Comparison of ENCODE assay signal across 11 cellular contexts in genomic region chr1:4825841-4826450, GRCh38.
DNase-seq lines count a peak whose midpoint lies in the region; ATAC-seq, FAIRE-seq and TF ChIP-seq lines count a peak whose summit lies in the region.
"Had no signal": no experiment of that assay in that cellular context is flagged by ENCODE, and none has a peak within 500 bp of the region (broad histone marks: within the 10 kb centered on the region; RNA-seq: fewer than 3 reads in every experiment).

No MANE protein-coding gene starts in this region.

- no peak overlapping the region for H2BK120ac ChIP-seq in H1 (replicated peaks; ENCODE audit: low read depth, low read length)

- 0 out of 2 replicates have a peak overlapping the region, but pooled peaks have one; percentile 90 for H2BK20ac ChIP-seq in H1 (ENCODE audit: low read length)

- DNase-seq in DMS53 (lab: John Stamatoyannopoulos, UW) (peak; percentile 36), DMS53 treated with DMSO at 0.1 percent for 48 hours (lab: John Stamatoyannopoulos, UW; ENCODE audit: unreplicated experiment) (no peak), MM.1S (no peak), H1 (ENCODE audit: low read depth in 1 of 2, low spot score in 2 of 2) (peak in 1 of 2 experiments; percentile 7), dermis blood vessel endothelial cell (no peak), SHP77 (lab: John Stamatoyannopoulos, UW) (no peak)
- DNase-seq in stimulated activated effector memory CD8-positive, alpha-beta T cell treated with anti-CD3 and anti-CD28 coated beads, Interleukin-12 subunit alpha, Interleukin-12 subunit beta, amount 100 ng/mL, for 72 hours (ENCODE audit: low spot score in 2 of 2): no peak
- DNase-seq: activated gamma-delta T cell, foreskin fibroblast had no signal

- TF ChIP-seq CTCF in MM.1S (IDR thresholded peaks at IDR 0.05; ENCODE audit: low read length) (peak; percentile 46), H1 (IDR thresholded peaks at IDR 0.05; ENCODE audit: control extremely low read depth in 1 of 3, insufficient read depth in 1 of 3, low read depth in 1 of 3, low read length in 3 of 3) (peak; percentile 10 to 89 (median 82)), parathyroid adenoma (IDR thresholded peaks at IDR 0.05) (peak; percentile 31)

- peak; percentile 88 to 92 for TF ChIP-seq RAD21 in H1 (IDR thresholded peaks at IDR 0.05 in 1 of 2, conservative IDR thresholded peaks at IDR 0.05 in 1 of 2; ENCODE audit: low read depth in 2 of 2, low read length in 2 of 2)

- no peaks in the 10 kb centered on the region for H3K9me3 Mint-ChIP-seq in stimulated activated effector memory CD8-positive, alpha-beta T cell treated with anti-CD3 and anti-CD28 coated beads, Interleukin-12 subunit alpha, Interleukin-12 subunit beta, amount 100 ng/mL, for 72 hours

- H3K36me3 Mint-ChIP-seq in stimulated activated effector memory CD8-positive, alpha-beta T cell treated with anti-CD3 and anti-CD28 coated beads, Interleukin-12 subunit alpha, Interleukin-12 subunit beta, amount 100 ng/mL, for 72 hours: no peaks in the 10 kb centered on the region

- H3K36me3 ChIP-seq in MM.1S (replicated peaks; ENCODE audit: insufficient read depth, low read length): no peaks in the 10 kb centered on the region
- H3K36me3 ChIP-seq in H1 (ENCODE audit: control insufficient read depth in 2 of 4, insufficient read depth in 4 of 4, low read length in 3 of 4): peaks cover 0 to 2% (median 0%) of the 10 kb centered on the region in 4 experiments; a peak in 1 of 8 replicates
- no peaks in the 10 kb centered on the region for H3K36me3 ChIP-seq in parathyroid adenoma (ENCODE audit: control insufficient read depth, insufficient read depth, low read length)

- POLR2A ChIA-PET in H1 (lab: Charles Lee; ENCODE audit: partially characterized antibody): no interaction called here

- H3K4me2 ChIP-seq in MM.1S (ENCODE audit: low read depth, low read length) (no peak overlapping the region), H1 (ENCODE audit: insufficient read depth in 1 of 2, low read depth in 2 of 2, low read length in 2 of 2) (no peak overlapping the region), parathyroid adenoma (ENCODE audit: low read length) (no peak overlapping the region)

- TF ChIP-seq POLR2A in H1 (IDR thresholded peaks at IDR 0.05; ENCODE audit: control extremely low read depth in 1 of 2, low read depth in 2 of 2, low read length in 2 of 2): no peak

- TF ChIP-seq EP300 in H1 (IDR thresholded peaks at IDR 0.05; ENCODE audit: borderline replicate concordance in 1 of 2, low read depth in 2 of 2, low read length in 2 of 2): no peak

- no peak overlapping the region for H3K27ac Mint-ChIP-seq in stimulated activated effector memory CD8-positive, alpha-beta T cell treated with anti-CD3 and anti-CD28 coated beads, Interleukin-12 subunit alpha, Interleukin-12 subunit beta, amount 100 ng/mL, for 72 hours

- H3K4me1 ChIP-seq in MM.1S (ENCODE audit: low read length) (no peaks in the 10 kb centered on the region), H1 (replicated peaks in 1 of 4; ENCODE audit: control insufficient read depth in 3 of 4, insufficient read depth in 4 of 4, low read length in 3 of 4) (peaks cover 0 to 3% (median 1%) of the 10 kb centered on the region in 4 experiments; a peak in 2 of 7 replicates), parathyroid adenoma (no peaks in the 10 kb centered on the region)

- no peak overlapping the region for H4K91ac ChIP-seq in H1 (replicated peaks; ENCODE audit: insufficient read length, low read length)

- ATAC-seq in stimulated activated effector memory CD8-positive, alpha-beta T cell treated with anti-CD3 and anti-CD28 coated beads, Interleukin-12 subunit alpha, Interleukin-12 subunit beta, amount 100 ng/mL, for 72 hours: no peak

- peak overlapping the region; percentile 13 for H3K4ac ChIP-seq in H1 (replicated peaks; ENCODE audit: insufficient read length, low read depth, low read length)

- H3K23me2 ChIP-seq in H1 (ENCODE audit: low read depth, low read length): 0 out of 2 replicates have a peak, but pooled peaks cover 4% of the 10 kb centered on the region

- CTCF ChIA-PET in H1 (lab: Charles Lee; ENCODE audit: partially characterized antibody): interaction anchor here (0.9 to 6.9 kb wide), 6 partner anchors 79 to 563 kb away, joined by 3 to 51 read pairs (median 4); partner anchors contain the start of gene AJAP1

- H3K4me1 Mint-ChIP-seq in stimulated activated effector memory CD8-positive, alpha-beta T cell treated with anti-CD3 and anti-CD28 coated beads, Interleukin-12 subunit alpha, Interleukin-12 subunit beta, amount 100 ng/mL, for 72 hours: no peaks in the 10 kb centered on the region

- no peaks in the 10 kb centered on the region for H3K79me1 ChIP-seq in H1 (ENCODE audit: low read depth, low read length)

- H3K27me3 ChIP-seq in MM.1S (replicated peaks; ENCODE audit: insufficient read depth, low read length): peaks cover 71% of the 10 kb centered on the region
- H3K27me3 ChIP-seq in H1 (replicated peaks in 1 of 4; ENCODE audit: control insufficient read depth in 3 of 4, extremely low read depth in 1 of 4, insufficient read depth in 3 of 4, low read length in 3 of 4): no peaks in the 10 kb centered on the region
- no peaks in the 10 kb centered on the region for H3K27me3 ChIP-seq in parathyroid adenoma (ENCODE audit: control insufficient read depth, insufficient read depth, low read length)

- WGBS in H1 (ENCODE audit: extremely low coverage in 1 of 2, insufficient coverage in 1 of 2, insufficient read length in 1 of 2, insufficient replicate concordance in 2 of 2, low coverage in 1 of 2, low lambda C conversion rate in 2 of 2, missing lambda C conversion rate in 1 of 2), 2 experiments: 62% methylated on average over 5 of the region's 5 CpGs; no CpG with 5 or more reads in 1 of the 2 experiments

- H3K56ac ChIP-seq in H1 (replicated peaks; ENCODE audit: insufficient read length, low read depth, low read length): no peak overlapping the region

- H2BK15ac ChIP-seq in H1 (ENCODE audit: low read length): peak overlapping the region; percentile 81; the same call in 1 of the 2 replicates

- H3K9ac ChIP-seq in MM.1S (ENCODE audit: low read length) (no peak overlapping the region), H1 (replicated peaks in 1 of 4; ENCODE audit: extremely low read depth in 1 of 4, low read depth in 3 of 4, low read length in 3 of 4) (no peak overlapping the region), parathyroid adenoma (no peak overlapping the region)

- H3K4me3 Mint-ChIP-seq in stimulated activated effector memory CD8-positive, alpha-beta T cell treated with anti-CD3 and anti-CD28 coated beads, Interleukin-12 subunit alpha, Interleukin-12 subunit beta, amount 100 ng/mL, for 72 hours: no peak overlapping the region

- peak overlapping the region; percentile 75; the same call in 1 of the 2 replicates for H2BK5ac ChIP-seq in H1 (ENCODE audit: low read depth, low read length)

- H4K8ac ChIP-seq in H1 (ENCODE audit: extremely low read depth, insufficient read depth, low read length): no peak overlapping the region

- H3F3A ChIP-seq in MM.1S (ENCODE audit: insufficient read depth, low read length): no peaks in the 10 kb centered on the region

- no peaks in the 10 kb centered on the region for H3K9me2 ChIP-seq in MM.1S (replicated peaks; ENCODE audit: insufficient read depth, low read length)

- no peaks in the 10 kb centered on the region for H4K20me1 ChIP-seq in MM.1S (ENCODE audit: insufficient read depth, low read length)
- no peaks in the 10 kb centered on the region for H4K20me1 ChIP-seq in H1 (replicated peaks in 1 of 2; ENCODE audit: control insufficient read depth in 1 of 2, insufficient read depth in 2 of 2, low read length in 2 of 2)

- H3K18ac ChIP-seq in H1 (ENCODE audit: extremely low read depth, low read length): peak overlapping the region; percentile 48; the same call in 1 of the 2 replicates

- H2AFZ ChIP-seq in MM.1S (ENCODE audit: low read length) (no peak overlapping the region), H1 (ENCODE audit: low read length) (no peak overlapping the region), parathyroid adenoma (no peak overlapping the region)

- H4K5ac ChIP-seq in H1 (ENCODE audit: insufficient read length, low read depth, low read length): no peak overlapping the region

- H3K4me3 ChIP-seq in MM.1S (ENCODE audit: low read length) (no peak overlapping the region), H1 (ENCODE audit: extremely low read depth in 1 of 4, insufficient read depth in 2 of 4, low read depth in 3 of 4, low read length in 4 of 4) (no peak overlapping the region), parathyroid adenoma (ENCODE audit: low read depth, low read length) (no peak overlapping the region)

- H3K79me2 ChIP-seq in MM.1S (ENCODE audit: low read length): no peaks in the 10 kb centered on the region
- no peaks in the 10 kb centered on the region for H3K79me2 ChIP-seq in H1 (ENCODE audit: control insufficient read depth in 1 of 2, insufficient read depth in 2 of 2, low read length in 2 of 2)
- no peaks in the 10 kb centered on the region for H3K79me2 ChIP-seq in parathyroid adenoma

- H3K9me3 ChIP-seq in MM.1S (replicated peaks; ENCODE audit: insufficient read depth, low read length): no peaks in the 10 kb centered on the region
- peaks cover 3 to 12% of the 10 kb centered on the region in 2 experiments; a peak in 2 of 4 replicates for H3K9me3 ChIP-seq in H1 (ENCODE audit: insufficient read depth in 2 of 2, low read depth in 1 of 2, low read length in 1 of 2)
- no peaks in the 10 kb centered on the region for H3K9me3 ChIP-seq in parathyroid adenoma (ENCODE audit: control insufficient read depth, low read length)

- no peak overlapping the region for H3K23ac ChIP-seq in H1 (ENCODE audit: insufficient read length)

- peak; percentile 87 for FAIRE-seq in H1 (lab: Jason Lieb, UNC)
- FAIRE-seq: A204.1 had no signal

- H3K14ac ChIP-seq in H1 (ENCODE audit: insufficient read length): no peak overlapping the region

- peak overlapping the region; percentile 82; the same call in 1 of the 2 replicates for H2AK5ac ChIP-seq in H1 (ENCODE audit: low read depth, low read length)

- H3K27ac ChIP-seq in MM.1S (ENCODE audit: low read length): no peak overlapping the region
- no peak overlapping the region for H3K27ac ChIP-seq in H1 (ENCODE audit: low read depth, low read length)
- H3K27ac ChIP-seq in parathyroid adenoma: no peak overlapping the region

- peak overlapping the region; percentile 99; the same call in 1 of the 2 replicates for H2BK12ac ChIP-seq in H1 (ENCODE audit: low read depth, low read length)

TF ChIP-seq in H1, 55 proteins besides CTCF, POLR2A, EP300 and RAD21:
- no peak for TF ChIP-seq EGR1 (IDR thresholded peaks at IDR 0.05; ENCODE audit: borderline replicate concordance, low read depth, low read length)
- no peak for TF ChIP-seq HDAC2 (IDR thresholded peaks at IDR 0.05; ENCODE audit: borderline replicate concordance in 1 of 2, low read depth in 2 of 2, low read length in 2 of 2)
- TF ChIP-seq YY1 (IDR thresholded peaks at IDR 0.05; ENCODE audit: low read depth, low read length): 0 out of 2 replicates have a peak, but pooled peaks have one; percentile 41
- TF ChIP-seq TEAD4 (IDR thresholded peaks at IDR 0.05; ENCODE audit: low read depth, low read length): no peak
- TF ChIP-seq KDM5A (IDR thresholded peaks at IDR 0.05; ENCODE audit: low read length): no peak
- TF ChIP-seq NANOG (IDR thresholded peaks at IDR 0.05; ENCODE audit: insufficient read depth, low read depth, low read length, poor library complexity, severe bottlenecking): no peak
- no peak for TF ChIP-seq EZH2 (IDR thresholded peaks at IDR 0.05; ENCODE audit: low read depth, low read length, severe bottlenecking)

Comparison
In these comparisons a context has a peak if more than half of its experiments do, and no peak if none do; other contexts are left out.
1. CTCF ChIP-seq: peak in every context shown above with its lines; median percentile 82 in H1; 46 in MM.1S; 31 in parathyroid adenoma.